In genomic region chr1:214550339-214551051, GRCh38 we compare ENCODE assay signal across 8 cellular contexts. TPM values are rescaled to one million over a fixed set of nuclear protein-coding genes. Genes with fewer than 3 reads are reported as not detected.
A peak's percentile ranks its signal among the peaks of the same experiment; 100 is the strongest.
DNase-seq lines count a peak whose midpoint lies in the region; ATAC-seq and TF ChIP-seq lines count a peak whose summit lies in the region.

No MANE protein-coding gene starts in this region.

- H3F3A ChIP-seq in SK-N-SH (replicated peaks; ENCODE audit: insufficient read depth): peaks cover 16% of the 10 kb centered on the region

- H4K20me1 ChIP-seq in SK-N-SH (ENCODE audit: insufficient read depth): peaks cover 44% of the 10 kb centered on the region

- peaks cover 59% of the 10 kb centered on the region for H3K79me2 ChIP-seq in SK-N-SH (ENCODE audit: insufficient read depth)

- H3K36me3 ChIP-seq in SK-N-SH (replicated peaks in 1 of 2; ENCODE audit: control insufficient read depth in 1 of 2, insufficient read depth in 2 of 2, low read length in 1 of 2) (peaks cover 7 to 11% of the 10 kb centered on the region in 2 experiments), suprapubic skin (no peaks in the 10 kb centered on the region)

- H3K9ac ChIP-seq in SK-N-SH: peak overlapping the region; percentile 95

- H3K9me3 Mint-ChIP-seq in activated naive CD8-positive, alpha-beta T cell treated with anti-CD3 and anti-CD28 coated beads for 36 hours: no peaks in the 10 kb centered on the region

- peaks cover 58% of the 10 kb centered on the region for H3K27me3 Mint-ChIP-seq in activated naive CD8-positive, alpha-beta T cell treated with anti-CD3 and anti-CD28 coated beads for 36 hours

- TF ChIP-seq RAD21 in SK-N-SH (IDR thresholded peaks at IDR 0.05; ENCODE audit: low read length): no peak

- no peak for TF ChIP-seq EP300 in SK-N-SH (IDR thresholded peaks at IDR 0.05; ENCODE audit: borderline replicate concordance in 1 of 2, low read depth in 1 of 2, low read length in 1 of 2)
- no peak for TF ChIP-seq EP300 in suprapubic skin (IDR thresholded peaks at IDR 0.05)

- no peak; the same call in 2 of the 3 replicates for ATAC-seq in SK-N-SH treated with all-trans-retinoic acid at 6 μM for 48 hours

- peak; percentile 24 for DNase-seq in SK-N-SH
- no peak for DNase-seq in activated naive CD8-positive, alpha-beta T cell treated with anti-CD3 and anti-CD28 coated beads for 36 hours
- peak; percentile 32 for DNase-seq in iPS-NIHi7 (ENCODE audit: extremely low spot score)
- DNase-seq in suprapubic skin (ENCODE audit: low spot score in 2 of 2): no peak
- DNase-seq in NCI-H1436 (lab: John Stamatoyannopoulos, UW): no peak
- no peak for DNase-seq in NCI-H2227 (lab: John Stamatoyannopoulos, UW; ENCODE audit: unreplicated experiment)
- DNase-seq in hippocampal formation (lab: John Stamatoyannopoulos, UW): no peak

- peak overlapping the region; percentile 34 for H3K4me3 Mint-ChIP-seq in activated naive CD8-positive, alpha-beta T cell treated with anti-CD3 and anti-CD28 coated beads for 36 hours

- TF ChIP-seq POLR2A in suprapubic skin (IDR thresholded peaks at IDR 0.05): no peak

- no peak overlapping the region for H3K27ac Mint-ChIP-seq in activated naive CD8-positive, alpha-beta T cell treated with anti-CD3 and anti-CD28 coated beads for 36 hours

- TF ChIP-seq CTCF in SK-N-SH (IDR thresholded peaks at IDR 0.05) (no peak), suprapubic skin (IDR thresholded peaks at IDR 0.05) (no peak)

- H3K27me3 ChIP-seq in SK-N-SH (ENCODE audit: insufficient read depth): no peaks in the 10 kb centered on the region
- no peaks in the 10 kb centered on the region for H3K27me3 ChIP-seq in suprapubic skin

- CTCF ChIA-PET in SK-N-SH (lab: Yijun Ruan, JAX): interaction anchor here (1.2 to 4.6 kb wide), 3 partner anchors 77 to 293 kb away, joined by 3 to 17 read pairs (median 4); no protein-coding TSS in a partner anchor

- peaks cover 20 to 28% of the 10 kb centered on the region in 2 experiments for H3K4me1 ChIP-seq in SK-N-SH (ENCODE audit: control insufficient read depth in 1 of 2, insufficient read depth in 2 of 2, low read depth in 1 of 2, low read length in 1 of 2)
- peaks cover 52% of the 10 kb centered on the region for H3K4me1 ChIP-seq in suprapubic skin

- peak overlapping the region; percentile 84 for H3K4me2 ChIP-seq in SK-N-SH

- WGBS in SK-N-SH (ENCODE audit: low lambda C conversion rate): 34% methylated on average over 21 of the region's 36 CpGs
- WGBS in suprapubic skin: 14% methylated on average over 32 of the region's 36 CpGs

- POLR2A ChIA-PET in SK-N-SH (lab: Yijun Ruan, JAX): no interaction called here

- peak overlapping the region; percentile 94 to 98; a peak in 3 of 4 replicates for H3K27ac ChIP-seq in SK-N-SH (ENCODE audit: low read depth in 2 of 2, low read length in 1 of 2)
- peak overlapping the region; percentile 99 for H3K27ac ChIP-seq in suprapubic skin

- peaks cover 3% of the 10 kb centered on the region for H3K4me1 Mint-ChIP-seq in activated naive CD8-positive, alpha-beta T cell treated with anti-CD3 and anti-CD28 coated beads for 36 hours

- H3K9me2 ChIP-seq in SK-N-SH: no peaks in the 10 kb centered on the region

- H3K4me3 ChIP-seq in SK-N-SH (ENCODE audit: low read depth in 2 of 2, low read length in 1 of 2) (peak overlapping the region; percentile 73 to 81), suprapubic skin (peak overlapping the region; percentile 88)

- H2AFZ ChIP-seq in SK-N-SH (ENCODE audit: low read depth): no peak overlapping the region; the same call in 1 of the 2 replicates

- H3K9me3 ChIP-seq in SK-N-SH (no peaks in the 10 kb centered on the region), suprapubic skin (no peaks in the 10 kb centered on the region)

- H3K36me3 Mint-ChIP-seq in activated naive CD8-positive, alpha-beta T cell treated with anti-CD3 and anti-CD28 coated beads for 36 hours: no peaks in the 10 kb centered on the region

TF ChIP-seq in SK-N-SH, 30 proteins besides CTCF, POLR2A, EP300 and RAD21:
- TF ChIP-seq TAF1 (IDR thresholded peaks at IDR 0.05; ENCODE audit: borderline replicate concordance, low read depth, low read length) (no peak), JUND (IDR thresholded peaks at IDR 0.05) (no peak), GABPA (IDR thresholded peaks at IDR 0.05; ENCODE audit: low read depth) (no peak), SIN3A (IDR thresholded peaks at IDR 0.05; ENCODE audit: borderline replicate concordance, low read depth, low read length) (no peak), CHD2 (IDR thresholded peaks at IDR 0.05; ENCODE audit: low read length, partially characterized antibody) (no peak)

TF ChIP-seq in SK-N-SH treated with all-trans-retinoic acid at 6 μM for 48 hours, 23 proteins besides CTCF, POLR2A, EP300 and RAD21:
- TF ChIP-seq RARB (CRISPR knock-in tag; IDR thresholded peaks at IDR 0.05): no peak
- TF ChIP-seq ARNTL (CRISPR knock-in tag; IDR thresholded peaks at IDR 0.05; ENCODE audit: borderline replicate concordance, low read depth): no peak
- TF ChIP-seq ISL1 (CRISPR knock-in tag; IDR thresholded peaks at IDR 0.05): no peak
- no peak for TF ChIP-seq BACH2 (CRISPR knock-in tag; IDR thresholded peaks at IDR 0.05; ENCODE audit: borderline replicate concordance)
- TF ChIP-seq TSHZ2 (CRISPR knock-in tag; IDR thresholded peaks at IDR 0.05): no peak
- no peak for TF ChIP-seq ZNF8 (CRISPR knock-in tag; IDR thresholded peaks at IDR 0.05)
- no peak for TF ChIP-seq ESRRG (CRISPR knock-in tag; IDR thresholded peaks at IDR 0.05)
- no peak for TF ChIP-seq ZFP3 (CRISPR knock-in tag; IDR thresholded peaks at IDR 0.05)

RNA-seq across cellular contexts. Expression of gene PTPN14, which starts 0.9 kb away (rescaled TPM):
- 12.8 and 14.3 TPM in 2 replicates for polyA plus RNA-seq in SK-N-SH (2012; rRNA removed)
- polyA plus RNA-seq in SK-N-SH (2012; cell fraction: cytosol; rRNA removed): 11.9 and 13.3 TPM in 2 replicates
- 14.0 and 17.8 TPM in 2 replicates for polyA plus RNA-seq in SK-N-SH (2012; cell fraction: nucleus; rRNA removed)
- total RNA-seq in activated naive CD8-positive, alpha-beta T cell treated with anti-CD3 and anti-CD28 coated beads for 36 hours: 1 to 10 TPM in 1 of 2 experiments, under 1 TPM in 1; 0.92 to 1.3 TPM
- 100 to 1,000 TPM in 2 of 4 donors, 10 to 100 TPM in 2; 67.9 to 159 (median 96.4) TPM for total RNA-seq in suprapubic skin

RNA-seq across cellular contexts. Expression of gene CENPF, which starts 52.5 kb away (rescaled TPM):
- 14.5 and 14.9 TPM in 2 replicates for polyA plus RNA-seq in SK-N-SH (2012; rRNA removed)
- polyA plus RNA-seq in SK-N-SH (2012; cell fraction: cytosol; rRNA removed): 18.1 and 23.0 TPM in 2 replicates
- polyA plus RNA-seq in SK-N-SH (2012; cell fraction: nucleus; rRNA removed): 7.3 and 15.6 TPM in 2 replicates
- 10 to 100 TPM; 70.6 to 79.4 TPM for total RNA-seq in activated naive CD8-positive, alpha-beta T cell treated with anti-CD3 and anti-CD28 coated beads for 36 hours
- total RNA-seq in suprapubic skin: 1 to 10 TPM; 5.0 to 7.8 (median 5.9) TPM

Comparison
In these comparisons a context has a peak if more than half of its experiments do, and no peak if none do; other contexts are left out.
1. DNase-seq: peak in SK-N-SH (single experiment) and iPS-NIHi7 (single experiment); none in activated naive CD8-positive, alpha-beta T cell treated with anti-CD3 and anti-CD28 coated beads for 36 hours (single experiment), suprapubic skin (0 of 2), NCI-H1436 (single experiment), NCI-H2227 (single experiment) and hippocampal formation (0 of 2).
2. RNA of gene PTPN14, which starts 0.9 kb away (total RNA-seq): 67.9 to 159 TPM in suprapubic skin; 0.92 to 1.3 TPM in activated naive CD8-positive, alpha-beta T cell treated with anti-CD3 and anti-CD28 coated beads for 36 hours; every median in the first group is over 10 times any median in the second.
3. RNA of gene CENPF, which starts 52.5 kb away (total RNA-seq): 70.6 to 79.4 TPM in activated naive CD8-positive, alpha-beta T cell treated with anti-CD3 and anti-CD28 coated beads for 36 hours; 5.0 to 7.8 TPM in suprapubic skin; every median in the first group is over 4 times any median in the second.